ENCODE assay signal across 8 cellular contexts in the genomic region with DNA sequence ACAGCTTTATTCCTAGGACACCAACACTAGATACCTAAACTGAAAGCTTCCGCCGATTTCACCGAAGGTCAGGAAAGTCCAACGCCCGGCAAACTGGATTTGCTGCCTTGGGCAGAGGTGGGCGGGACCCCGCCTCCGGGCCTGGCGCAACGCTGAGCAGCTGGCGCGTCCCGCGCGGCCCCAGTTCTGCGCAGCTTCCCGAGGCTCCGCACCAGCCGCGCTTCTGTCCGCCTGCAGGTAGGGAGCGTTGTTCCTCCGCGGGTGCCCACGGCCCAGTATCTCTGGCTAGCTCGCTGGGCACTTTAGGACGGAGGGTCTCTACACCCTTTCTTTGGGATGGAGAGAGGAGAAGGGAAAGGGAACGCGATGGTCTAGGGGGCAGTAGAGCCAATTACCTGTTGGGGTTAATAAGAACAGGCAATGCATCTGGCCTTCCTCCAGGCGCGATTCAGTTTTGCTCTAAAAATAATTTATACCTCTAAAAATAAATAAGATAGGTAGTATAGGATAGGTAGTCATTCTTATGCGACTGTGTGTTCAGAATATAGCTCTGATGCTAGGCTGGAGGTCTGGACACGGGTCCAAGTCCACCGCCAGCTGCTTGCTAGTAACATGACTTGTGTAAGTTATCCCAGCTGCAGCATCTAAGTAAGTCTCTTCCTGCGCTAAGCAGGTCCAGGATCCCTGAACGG. TPM values are rescaled to one million over a fixed set of nuclear protein-coding genes. Genes with fewer than 3 reads are reported as not detected.
A peak's percentile ranks its signal among the peaks of the same experiment; 100 is the strongest.
DNase-seq lines count a peak whose midpoint lies in the region; ATAC-seq lines count a peak whose summit lies in the region.

A gene (plus strand): TSS at position 183 of the 692 bp plus-strand sequence. CDS start 5,572 bp downstream, outside the sequence.

- peak within 1 kb of the TSS; percentile 43 for H3K4me3 ChIP-seq in SJSA1

- peaks cover 44% of the 10 kb centered on the region for H3K4me1 ChIP-seq in SJSA1 (replicated peaks)

- no peaks in the 10 kb centered on the region for H3K27me3 ChIP-seq in SJSA1 (replicated peaks)

- H3K9me3 ChIP-seq in SJSA1 (replicated peaks): no peaks in the 10 kb centered on the region

- ATAC-seq in GM21619 (IDR thresholded peaks at IDR 0.05; ENCODE audit: unreplicated experiment): peak; percentile 54

- peak; percentile 93 for DNase-seq in DMS53 treated with DMSO at 0.1 percent for 48 hours (lab: John Stamatoyannopoulos, UW; ENCODE audit: unreplicated experiment)
- DNase-seq in KG1 (lab: John Stamatoyannopoulos, UW): peak; percentile 74
- peak; percentile 73 to 80 for DNase-seq in SJSA1 (ENCODE audit: low read depth in 1 of 2, low spot score in 2 of 2)
- DNase-seq in activated naive CD4-positive, alpha-beta T cell treated with Interleukin-2 at 50 U/mL for 16 hours: peak; percentile 85
- peak; percentile 58 for DNase-seq in germinal center (ENCODE audit: low spot score)
- peak; percentile 66 for DNase-seq in non-pigmented ciliary epithelial cell (ENCODE audit: low read depth)
- peak; percentile 73 for DNase-seq in superior temporal gyrus (ENCODE audit: extremely low spot score)

- peak within 1 kb of the TSS; percentile 79 for H3K27ac ChIP-seq in SJSA1

- H3K36me3 ChIP-seq in SJSA1: no peaks in the 10 kb centered on the region

RNA-seq across cellular contexts. Expression of the gene that starts here (rescaled TPM):
- total RNA-seq in SJSA1 (2014; rRNA removed; shearing (Covaris generic)): 6.2 and 8.0 TPM in 2 replicates

Comparison
In these comparisons a context has a peak if more than half of its experiments do, and no peak if none do; other contexts are left out.
1. Peak in every context shown above with its lines: DNase-seq, ATAC-seq, H3K4me3 ChIP-seq and H3K27ac ChIP-seq.